9 cellular contexts compared by ENCODE assay signal in the genomic region with DNA sequence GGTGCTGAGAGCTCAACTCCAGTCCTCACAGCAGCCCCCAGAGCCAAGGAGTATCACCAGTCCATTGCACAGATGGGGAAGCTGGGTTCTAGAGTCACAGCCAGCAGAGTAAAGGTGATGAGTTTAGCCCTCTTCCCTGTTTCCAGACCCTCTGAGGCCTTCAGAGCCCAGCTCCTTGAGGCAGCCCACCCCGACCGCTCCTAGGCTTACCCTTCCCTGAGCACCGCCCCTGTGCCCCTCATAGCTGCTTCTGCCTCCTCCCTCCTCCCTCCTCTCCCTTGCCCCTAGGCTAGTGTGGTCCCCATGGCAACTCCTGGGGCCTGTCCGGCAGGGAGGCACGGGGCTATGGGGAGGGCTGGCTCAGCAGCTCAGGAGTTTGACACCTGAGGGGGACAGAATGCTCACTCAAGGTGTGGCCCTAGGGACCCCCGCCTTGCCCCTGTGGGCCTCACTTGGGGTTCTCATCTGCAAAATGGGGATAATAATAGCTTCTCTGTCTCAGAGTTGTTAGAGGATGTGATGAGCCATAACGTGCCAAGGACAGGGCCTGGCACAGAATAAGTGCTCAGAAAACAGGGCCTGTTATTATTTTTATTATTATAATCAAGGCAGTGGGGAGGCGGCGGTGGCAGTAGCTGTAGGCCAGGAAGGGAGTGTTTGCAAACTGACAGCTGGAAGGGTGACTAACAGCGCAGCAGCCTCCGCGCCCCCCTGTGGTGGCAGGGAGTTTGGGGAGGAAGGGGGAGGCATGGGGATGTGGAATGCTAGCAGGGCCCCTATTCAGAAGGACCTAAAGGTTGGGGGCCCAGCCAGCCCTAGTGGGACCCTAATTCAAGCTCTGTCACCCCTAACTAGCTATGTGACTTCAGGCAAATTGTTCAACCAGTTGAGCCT. TPM values are rescaled to one million over a fixed set of nuclear protein-coding genes. Genes with fewer than 3 reads are reported as not detected.
A peak's percentile ranks its signal among the peaks of the same experiment; 100 is the strongest.
DNase-seq lines count a peak whose midpoint lies in the region; ATAC-seq, FAIRE-seq and TF ChIP-seq lines count a peak whose summit lies in the region.
"Had no signal": no experiment of that assay in that cellular context is flagged by ENCODE, and none has a peak within 500 bp of the region (broad histone marks: within the 10 kb centered on the region; RNA-seq: fewer than 3 reads in every experiment).

No MANE protein-coding gene starts in this region.

- TF ChIP-seq POLR2A in H54 (IDR thresholded peaks at IDR 0.05; ENCODE audit: low read depth, low read length) (no peak), gastrocnemius medialis (IDR thresholded peaks at IDR 0.05) (no peak)

- H3K36me3 ChIP-seq in gastrocnemius medialis: no peaks in the 10 kb centered on the region

- intact Hi-C loops in gastrocnemius medialis (cut with DNase I; ENCODE audit: low total_unique reads): no loop called here

- in situ Hi-C loops in gastrocnemius medialis (cut with MboI; ENCODE audit: low sequenced_read_pairs in 4 of 4): no loop called here

- peak overlapping the region; percentile 3 for H3K27ac ChIP-seq in cingulate gyrus (ENCODE audit: low read depth, low read length)
- H3K27ac ChIP-seq in gastrocnemius medialis: no peak overlapping the region
- H3K27ac ChIP-seq: VCaP had no signal

- no peaks in the 10 kb centered on the region for H3K27me3 ChIP-seq in gastrocnemius medialis

- H3K4me3 ChIP-seq in gastrocnemius medialis: no peak overlapping the region

- ATAC-seq in gastrocnemius medialis: no peak

- FAIRE-seq in H54 (lab: Jason Lieb, UNC) (no peak), HTR-8/SVneo (lab: Jason Lieb, UNC) (no peak)

- peak; percentile 55 for DNase-seq in H54 (ENCODE audit: insufficient read length, low spot score)
- DNase-seq in activated CD4-positive, alpha-beta T cell treated with anti-CD3 and anti-CD28 coated beads for 4 hours: peak; percentile 73 to 76
- DNase-seq in stimulated activated CD4-positive, alpha-beta T cell treated with anti-CD3 and anti-CD28 coated beads, Interleukin-4, amount 100 ng/mL, for 1 hour: peak; percentile 77
- DNase-seq in inferior parietal cortex (ENCODE audit: extremely low spot score): no peak
- DNase-seq in gastrocnemius medialis: no peak
- no peak for DNase-seq in HTR-8/SVneo (ENCODE audit: insufficient read length, low spot score)
- no peak for DNase-seq in NK-92 treated with Interleukin-12 subunit alpha and Interleukin-12 subunit beta, amount 100 ng/mL, for 24 hours (lab: John Stamatoyannopoulos, UW)

- no peaks in the 10 kb centered on the region for H3K9me3 ChIP-seq in gastrocnemius medialis

- H3K4me1 ChIP-seq in gastrocnemius medialis: peaks cover 34 to 41% of the 10 kb centered on the region in 2 donors

- no peak for TF ChIP-seq CTCF in gastrocnemius medialis (IDR thresholded peaks at IDR 0.05 in 4 of 5, conservative IDR thresholded peaks at IDR 0.05 in 1 of 5)

RNA-seq across cellular contexts. Expression of gene CSK, which starts 11.5 kb away (rescaled TPM):
- 10 to 100 TPM in 2 of 4 donors, 1 to 10 TPM in 2; 6.4 to 11.7 (median 10.8) TPM for total RNA-seq in gastrocnemius medialis

RNA-seq across cellular contexts. Expression of gene LMAN1L, which starts 19.3 kb away (rescaled TPM):
- not detected for total RNA-seq in gastrocnemius medialis

RNA-seq across cellular contexts. Expression of gene CPLX3, which starts 33.0 kb away (rescaled TPM):
- total RNA-seq in gastrocnemius medialis: not detected

RNA-seq across cellular contexts. Expression of gene CYP1A2, which starts 44.7 kb away (rescaled TPM):
- not detected for total RNA-seq in gastrocnemius medialis

RNA-seq across cellular contexts. Expression of gene ULK3, which starts 49.6 kb away (rescaled TPM):
- 10 to 100 TPM; 39.0 to 56.5 (median 48.1) TPM for total RNA-seq in gastrocnemius medialis

Comparison
In these comparisons a context has a peak if more than half of its experiments do, and no peak if none do; other contexts are left out.
1. DNase-seq: peak in H54 (single experiment), activated CD4-positive, alpha-beta T cell treated with anti-CD3 and anti-CD28 coated beads for 4 hours (2 of 2) and stimulated activated CD4-positive, alpha-beta T cell treated with anti-CD3 and anti-CD28 coated beads, Interleukin-4, amount 100 ng/mL, for 1 hour (single experiment); none in inferior parietal cortex (single experiment), gastrocnemius medialis (0 of 2), HTR-8/SVneo (single experiment) and NK-92 treated with Interleukin-12 subunit alpha and Interleukin-12 subunit beta, amount 100 ng/mL, for 24 hours (single experiment).